In genomic region chr6:26249959-26250805, GRCh38 we compare ENCODE assay signal across 8 cellular contexts.
DNase-seq lines count a peak whose midpoint lies in the region; ATAC-seq lines count a peak whose summit lies in the region.

No MANE protein-coding gene starts in this region.

- peak overlapping the region; percentile 90 for H3K4me3 Mint-ChIP-seq in activated CD4-positive, alpha-beta memory T cell treated with anti-CD3 and anti-CD28 coated beads, Interleukin-2, amount 10 ng/mL, durations not matched to agents 7 days and 5 days
- H3K4me3 Mint-ChIP-seq in effector memory CD8-positive, alpha-beta T cell: peak overlapping the region; percentile 96 to 98

- POLR2A ChIA-PET in activated CD4-positive, alpha-beta memory T cell treated with anti-CD3 and anti-CD28 coated beads, Interleukin-2, amount 10 ng/mL, durations not matched to agents 7 days and 5 days (lab: Charles Lee): interaction anchor here (0.7 to 4.1 kb wide), 40 partner anchors 20 to 1644 kb away, joined by 3 to 51 read pairs (median 7); partner anchors contain the start of gene HMGN4

- DNase-seq in SHP77 (lab: John Stamatoyannopoulos, UW) (peak; percentile 88 to 89), SHP77 treated with DMSO at 0.1 percent for 48 hours (lab: John Stamatoyannopoulos, UW) (no peak), NCI-H526 (lab: John Stamatoyannopoulos, UW) (peak; percentile 91 to 94), midbrain (lab: John Stamatoyannopoulos, UW) (peak; percentile 25)
- peak; percentile 84 for DNase-seq in activated CD4-positive, alpha-beta memory T cell treated with anti-CD3 and anti-CD28 coated beads, Interleukin-2, amount 10 ng/mL, durations not matched to agents 7 days and 5 days
- DNase-seq in effector memory CD8-positive, alpha-beta T cell: peak; percentile 64 to 75 (median 73)
- peak; percentile 71 for DNase-seq in stimulated activated naive CD8-positive, alpha-beta T cell treated with anti-CD3 and anti-CD28 coated beads, Interleukin-15, Interleukin-2, amounts not matched to agents 100 U/mL and 50 U/mL, for 24 hours

- no peaks in the 10 kb centered on the region for H3K27me3 Mint-ChIP-seq in activated CD4-positive, alpha-beta memory T cell treated with anti-CD3 and anti-CD28 coated beads, Interleukin-2, amount 10 ng/mL, durations not matched to agents 7 days and 5 days
- no peaks in the 10 kb centered on the region for H3K27me3 Mint-ChIP-seq in effector memory CD8-positive, alpha-beta T cell

- ATAC-seq in HG03103 (IDR thresholded peaks at IDR 0.05; ENCODE audit: low read depth, unreplicated experiment): peak; percentile 39
- peak; percentile 74 for ATAC-seq in effector memory CD8-positive, alpha-beta T cell (replicated peaks)
- peak; percentile 70 for ATAC-seq in stimulated activated naive CD8-positive, alpha-beta T cell treated with anti-CD3 and anti-CD28 coated beads, Interleukin-15, Interleukin-2, amounts not matched to agents 100 U/mL and 50 U/mL, for 24 hours

- CTCF ChIA-PET in activated CD4-positive, alpha-beta memory T cell treated with anti-CD3 and anti-CD28 coated beads, Interleukin-2, amount 10 ng/mL, durations not matched to agents 7 days and 5 days (lab: Charles Lee): interaction anchor here (0.7 to 3.8 kb wide), 22 partner anchors 8 to 224 kb away, joined by 3 to 48 read pairs (median 4); a partner anchor contains a TSS

- H3K9me3 Mint-ChIP-seq in activated CD4-positive, alpha-beta memory T cell treated with anti-CD3 and anti-CD28 coated beads, Interleukin-2, amount 10 ng/mL, durations not matched to agents 7 days and 5 days: no peaks in the 10 kb centered on the region
- H3K9me3 Mint-ChIP-seq in effector memory CD8-positive, alpha-beta T cell: no peaks in the 10 kb centered on the region

- H3K4me1 Mint-ChIP-seq in activated CD4-positive, alpha-beta memory T cell treated with anti-CD3 and anti-CD28 coated beads, Interleukin-2, amount 10 ng/mL, durations not matched to agents 7 days and 5 days: peaks cover 42% of the 10 kb centered on the region
- H3K4me1 Mint-ChIP-seq in effector memory CD8-positive, alpha-beta T cell (ENCODE audit: low read depth in 2 of 2): peaks cover 26 to 40% of the 10 kb centered on the region in 2 donors

- peak overlapping the region; percentile 93 for H3K27ac Mint-ChIP-seq in activated CD4-positive, alpha-beta memory T cell treated with anti-CD3 and anti-CD28 coated beads, Interleukin-2, amount 10 ng/mL, durations not matched to agents 7 days and 5 days
- peak overlapping the region; percentile 93 to 94 for H3K27ac Mint-ChIP-seq in effector memory CD8-positive, alpha-beta T cell

- H3K36me3 Mint-ChIP-seq in activated CD4-positive, alpha-beta memory T cell treated with anti-CD3 and anti-CD28 coated beads, Interleukin-2, amount 10 ng/mL, durations not matched to agents 7 days and 5 days (ENCODE audit: low read depth): peaks cover 19% of the 10 kb centered on the region
- peaks cover 23% of the 10 kb centered on the region for H3K36me3 Mint-ChIP-seq in effector memory CD8-positive, alpha-beta T cell (ENCODE audit: insufficient read depth)
